8 cellular contexts compared by ENCODE assay signal in genomic region chr19:12766051-12766521, GRCh38.
DNase-seq lines count a peak whose midpoint lies in the region; TF ChIP-seq lines count a peak whose summit lies in the region.

No MANE protein-coding gene starts in this region.

- peak overlapping the region; percentile 42 to 54 for H3K4me3 ChIP-seq in foreskin fibroblast (ENCODE audit: low read depth in 1 of 2, low read length in 2 of 2)

- TF ChIP-seq CTCF in foreskin fibroblast (IDR thresholded peaks at IDR 0.05; ENCODE audit: low read depth, low read length), result peak; percentile 54

- DNase-seq in activated effector memory CD4-positive, alpha-beta T cell treated with anti-CD3 and anti-CD28 coated beads, Interleukin-2, amount 50 U/mL, for 16 hours, result peak; percentile 90
- DNase-seq in activated effector memory CD4-positive, alpha-beta T cell treated with Interleukin-2 at 50 U/mL for 16 hours, result no peak
- peak; percentile 46 for DNase-seq in NCI-H187 treated with DMSO at 0.1 percent for 48 hours (lab: John Stamatoyannopoulos, UW)
- peak; percentile 65 for DNase-seq in activated T-cell treated with anti-CD3 and anti-CD28 coated beads for 1 hour (ENCODE audit: low read depth)
- peak; percentile 72 to 81 for DNase-seq in foreskin fibroblast
- peak in 36 of 56 donors; percentile 5 to 80 (median 56) for DNase-seq in nucleus accumbens (lab: John Stamatoyannopoulos, UW)
- no peak for DNase-seq in NCI-H345 (lab: John Stamatoyannopoulos, UW)
- DNase-seq in NCI-H1105 (lab: John Stamatoyannopoulos, UW), result no peak

Comparison
In these comparisons a context has a peak if more than half of its experiments do, and no peak if none do; other contexts are left out.
1. DNase-seq: peak in activated effector memory CD4-positive, alpha-beta T cell treated with anti-CD3 and anti-CD28 coated beads, Interleukin-2, amount 50 U/mL, for 16 hours (single experiment), NCI-H187 treated with DMSO at 0.1 percent for 48 hours (single experiment), activated T-cell treated with anti-CD3 and anti-CD28 coated beads for 1 hour (single experiment), foreskin fibroblast (2 of 2) and nucleus accumbens (36 of 56); none in activated effector memory CD4-positive, alpha-beta T cell treated with Interleukin-2 at 50 U/mL for 16 hours (single experiment), NCI-H345 (single experiment) and NCI-H1105 (single experiment).